Comparison of ENCODE assay signal across 2 cellular contexts in genomic region chr4:150218447-150218846, GRCh38.
TF ChIP-seq lines count a peak whose summit lies in the region.

No MANE protein-coding gene starts in this region.

TF ChIP-seq in H1, 55 proteins besides CTCF, POLR2A, EP300 and RAD21:
- TF ChIP-seq, protein P1, sequence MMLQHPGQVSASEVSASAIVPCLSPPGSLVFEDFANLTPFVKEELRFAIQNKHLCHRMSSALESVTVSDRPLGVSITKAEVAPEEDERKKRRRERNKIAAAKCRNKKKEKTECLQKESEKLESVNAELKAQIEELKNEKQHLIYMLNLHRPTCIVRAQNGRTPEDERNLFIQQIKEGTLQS (IDR thresholded peaks at IDR 0.05; ENCODE audit: insufficient read depth, low read depth, low read length): no peak
- TF ChIP-seq KDM1A (IDR thresholded peaks at IDR 0.05; ENCODE audit: borderline replicate concordance, low read length): no peak
- no peak for TF ChIP-seq PHF8 (conservative IDR thresholded peaks at IDR 0.05; ENCODE audit: low read depth, low read length)
- TF ChIP-seq SP1 (IDR thresholded peaks at IDR 0.05; ENCODE audit: low read depth, low read length): no peak
- no peak for TF ChIP-seq CTBP2 (IDR thresholded peaks at IDR 0.05; ENCODE audit: borderline replicate concordance, insufficient read depth, insufficient read length, low read length)
- TF ChIP-seq BACH1 (IDR thresholded peaks at IDR 0.05; ENCODE audit: low read length): no peak
- no peak for TF ChIP-seq CHD1 (IDR thresholded peaks at IDR 0.05; ENCODE audit: low read depth, low read length)
- TF ChIP-seq USF2 (IDR thresholded peaks at IDR 0.05; ENCODE audit: low read length): no peak

TF ChIP-seq in WTC11, 78 proteins besides CTCF, POLR2A, EP300 and RAD21 (continued from another document):
- TF ChIP-seq HMGXB4 (CRISPR knock-in tag; IDR thresholded peaks at IDR 0.05) (no peak), GABPB1 (CRISPR knock-in tag; IDR thresholded peaks at IDR 0.05) (no peak), ZNF219 (CRISPR knock-in tag; IDR thresholded peaks at IDR 0.05; ENCODE audit: borderline replicate concordance) (no peak), FOXP4 (CRISPR knock-in tag; IDR thresholded peaks at IDR 0.05) (no peak), NFYB (CRISPR knock-in tag; conservative IDR thresholded peaks at IDR 0.05; ENCODE audit: low read depth) (no peak), EMX1 (CRISPR knock-in tag; IDR thresholded peaks at IDR 0.05) (no peak), ATF1 (CRISPR knock-in tag; IDR thresholded peaks at IDR 0.05) (no peak), FOXJ3 (CRISPR knock-in tag; IDR thresholded peaks at IDR 0.05; ENCODE audit: borderline replicate concordance) (no peak), ZNF317 (CRISPR knock-in tag; IDR thresholded peaks at IDR 0.05; ENCODE audit: borderline replicate concordance, low read depth) (no peak), SP1 (CRISPR knock-in tag; conservative IDR thresholded peaks at IDR 0.05) (no peak), NR2C2 (CRISPR knock-in tag; IDR thresholded peaks at IDR 0.05) (no peak), SOX15 (CRISPR knock-in tag; IDR thresholded peaks at IDR 0.05) (no peak)
- TF ChIP-seq, protein P2, sequence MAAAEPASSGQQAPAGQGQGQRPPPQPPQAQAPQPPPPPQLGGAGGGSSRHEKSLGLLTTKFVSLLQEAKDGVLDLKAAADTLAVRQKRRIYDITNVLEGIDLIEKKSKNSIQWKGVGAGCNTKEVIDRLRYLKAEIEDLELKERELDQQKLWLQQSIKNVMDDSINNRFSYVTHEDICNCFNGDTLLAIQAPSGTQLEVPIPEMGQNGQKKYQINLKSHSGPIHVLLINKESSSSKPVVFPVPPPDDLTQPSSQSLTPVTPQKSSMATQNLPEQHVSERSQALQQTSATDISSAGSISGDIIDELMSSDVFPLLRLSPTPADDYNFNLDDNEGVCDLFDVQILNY (CRISPR knock-in tag; IDR thresholded peaks at IDR 0.05): no peak
- TF ChIP-seq, protein P3, sequence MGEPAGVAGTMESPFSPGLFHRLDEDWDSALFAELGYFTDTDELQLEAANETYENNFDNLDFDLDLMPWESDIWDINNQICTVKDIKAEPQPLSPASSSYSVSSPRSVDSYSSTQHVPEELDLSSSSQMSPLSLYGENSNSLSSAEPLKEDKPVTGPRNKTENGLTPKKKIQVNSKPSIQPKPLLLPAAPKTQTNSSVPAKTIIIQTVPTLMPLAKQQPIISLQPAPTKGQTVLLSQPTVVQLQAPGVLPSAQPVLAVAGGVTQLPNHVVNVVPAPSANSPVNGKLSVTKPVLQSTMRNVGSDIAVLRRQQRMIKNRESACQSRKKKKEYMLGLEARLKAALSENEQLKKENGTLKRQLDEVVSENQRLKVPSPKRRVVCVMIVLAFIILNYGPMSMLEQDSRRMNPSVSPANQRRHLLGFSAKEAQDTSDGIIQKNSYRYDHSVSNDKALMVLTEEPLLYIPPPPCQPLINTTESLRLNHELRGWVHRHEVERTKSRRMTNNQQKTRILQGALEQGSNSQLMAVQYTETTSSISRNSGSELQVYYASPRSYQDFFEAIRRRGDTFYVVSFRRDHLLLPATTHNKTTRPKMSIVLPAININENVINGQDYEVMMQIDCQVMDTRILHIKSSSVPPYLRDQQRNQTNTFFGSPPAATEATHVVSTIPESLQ (CRISPR knock-in tag; IDR thresholded peaks at IDR 0.05): no peak
